In the genomic region with DNA sequence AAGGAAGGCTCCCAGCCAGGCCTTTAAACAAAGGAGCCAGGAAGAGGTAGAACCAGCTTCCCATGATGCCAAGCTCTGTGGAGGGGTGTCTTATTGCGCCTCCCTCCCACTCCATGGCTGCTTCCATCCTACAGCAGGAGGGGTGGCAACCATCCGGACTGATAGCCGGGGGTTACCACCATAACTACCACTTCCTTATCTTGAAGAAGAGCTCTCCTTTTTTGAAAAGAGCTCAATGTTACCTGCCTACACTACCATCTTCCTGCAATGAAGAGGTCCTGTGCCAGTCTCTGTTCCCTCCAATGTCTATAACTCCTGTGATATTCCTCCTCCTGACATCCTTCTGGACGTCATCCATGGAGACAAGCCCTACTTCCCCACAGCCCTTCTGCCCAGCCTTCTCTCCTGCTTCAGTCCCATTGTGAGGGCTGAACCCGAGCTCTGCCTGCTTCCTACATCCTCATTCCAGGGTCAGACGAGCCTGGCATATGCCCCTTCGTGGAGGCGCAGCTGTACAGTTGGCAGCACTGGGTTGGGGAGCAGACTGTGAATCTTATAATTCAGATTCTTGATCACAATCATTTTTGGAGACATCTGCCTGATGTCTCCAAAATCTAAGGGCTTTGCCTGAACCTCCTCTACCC, we compare ENCODE assay signal across 22 cellular contexts. TPM values are rescaled to one million over a fixed set of nuclear protein-coding genes. Genes with fewer than 3 reads are reported as not detected.
DNase-seq lines count a peak whose midpoint lies in the region; ATAC-seq and TF ChIP-seq lines count a peak whose summit lies in the region.
"Had no signal": no experiment of that assay in that cellular context is flagged by ENCODE, and none has a peak within 500 bp of the region (broad histone marks: within the 10 kb centered on the region; RNA-seq: fewer than 3 reads in every experiment).

No MANE protein-coding gene starts in this region.

- no peaks in the 10 kb centered on the region for H3K27me3 Mint-ChIP-seq in activated CD4-positive, alpha-beta T cell treated with anti-CD3 and anti-CD28 coated beads for 36 hours
- H3K27me3 Mint-ChIP-seq: activated naive CD8-positive, alpha-beta T cell treated with anti-CD3 and anti-CD28 coated beads for 36 hours had no signal

- H3K27ac ChIP-seq in RWPE2 (ENCODE audit: poor library complexity, severe bottlenecking), result peak overlapping the region; percentile 11
- peak overlapping the region; percentile 96 to 98 (median 98) for H3K27ac ChIP-seq in esophagus muscularis mucosa (replicated peaks in 1 of 4)
- peak overlapping the region; percentile 99 for H3K27ac ChIP-seq in stomach smooth muscle (ENCODE audit: low read length)
- peak overlapping the region in 4 of 8 donors; percentile 0 to 91 (median 57) for H3K27ac ChIP-seq in spleen
- H3K27ac ChIP-seq: 22Rv1, brain microvascular endothelial cell, GM23248, WERI-Rb-1 had no signal

- H3K9ac ChIP-seq in stomach smooth muscle (ENCODE audit: low read length in 2 of 2), result peak overlapping the region in 1 of 2 donors; percentile 10
- H3K9ac ChIP-seq: GM23248 had no signal

- no peak for TF ChIP-seq EP300 in esophagus muscularis mucosa (IDR thresholded peaks at IDR 0.05)

- 73% methylated on average over 8 of the region's 8 CpGs for WGBS in esophagus muscularis mucosa
- 42 to 65% (median 47%) methylated on average over 8 of the region's 8 CpGs for WGBS in spleen, 5 donors

- H3K4me3 ChIP-seq in RWPE2 (ENCODE audit: severe bottlenecking), result no peak overlapping the region
- no peak overlapping the region for H3K4me3 ChIP-seq in esophagus muscularis mucosa
- H3K4me3 ChIP-seq in stomach smooth muscle (ENCODE audit: low read length in 2 of 2), result no peak overlapping the region
- no peak overlapping the region for H3K4me3 ChIP-seq in spleen
- H3K4me3 ChIP-seq: GM23248 had no signal

- H3K9me3 Mint-ChIP-seq in activated CD4-positive, alpha-beta T cell treated with anti-CD3 and anti-CD28 coated beads for 36 hours (ENCODE audit: low read depth), result no peaks in the 10 kb centered on the region
- H3K9me3 Mint-ChIP-seq: activated naive CD8-positive, alpha-beta T cell treated with anti-CD3 and anti-CD28 coated beads for 36 hours had no signal

- TF ChIP-seq POLR2A in esophagus muscularis mucosa (IDR thresholded peaks at IDR 0.05; ENCODE audit: low read depth), result no peak
- no peak for TF ChIP-seq POLR2A in spleen (IDR thresholded peaks at IDR 0.05)

- H3K27me3 ChIP-seq in RWPE2 (ENCODE audit: insufficient read depth, poor library complexity, severe bottlenecking) (no peaks in the 10 kb centered on the region), esophagus muscularis mucosa (no peaks in the 10 kb centered on the region), stomach smooth muscle (ENCODE audit: control insufficient read depth in 1 of 2, insufficient read depth in 2 of 2, low read length in 2 of 2) (no peaks in the 10 kb centered on the region), spleen (replicated peaks in 1 of 7) (peaks cover 0 to 3% (median 0%) of the 10 kb centered on the region in 7 donors)
- H3K27me3 ChIP-seq: BE2C, brain microvascular endothelial cell had no signal

- H3K27ac Mint-ChIP-seq in activated CD4-positive, alpha-beta T cell treated with anti-CD3 and anti-CD28 coated beads for 36 hours, result no peak overlapping the region
- H3K27ac Mint-ChIP-seq: activated CD8-positive, alpha-beta T cell treated with anti-CD3 and anti-CD28 coated beads, Interleukin-2, amount 10 ng/mL, durations not matched to agents 7 days and 5 days; activated naive CD8-positive, alpha-beta T cell treated with anti-CD3 and anti-CD28 coated beads for 36 hours had no signal

- intact Hi-C loops in esophagus muscularis mucosa (cut with DNase I) (no loop called here), spleen (cut with DNase I; ENCODE audit: low total_unique reads) (no loop called here)
- intact Hi-C loops in activated CD4-positive, alpha-beta T cell treated with anti-CD3 and anti-CD28 coated beads for 36 hours (cut with DNase I, micrococcal nuclease), result no loop called here

- ATAC-seq in RWPE2 (ENCODE audit: low read depth) (no peak), omental fat pad (ENCODE audit: low FRiP score) (no peak)
- no peak for ATAC-seq in activated CD4-positive, alpha-beta T cell treated with anti-CD3 and anti-CD28 coated beads for 36 hours
- ATAC-seq: activated CD8-positive, alpha-beta T cell treated with anti-CD3 and anti-CD28 coated beads, Interleukin-2, amount 10 ng/mL, durations not matched to agents 7 days and 5 days had no signal

- H3K36me3 ChIP-seq in RWPE2 (ENCODE audit: low read depth) (peaks cover 32% of the 10 kb centered on the region), esophagus muscularis mucosa (peaks cover 8 to 26% (median 24%) of the 10 kb centered on the region in 4 donors), stomach smooth muscle (ENCODE audit: control insufficient read depth in 2 of 2, insufficient read depth in 2 of 2, low read length in 2 of 2) (peaks cover 11 to 12% of the 10 kb centered on the region in 2 donors), spleen (peaks cover 0 to 4% (median 0%) of the 10 kb centered on the region in 6 donors)
- H3K36me3 ChIP-seq: BE2C had no signal

- CTCF ChIA-PET in activated CD4-positive, alpha-beta T cell treated with anti-CD3 and anti-CD28 coated beads for 36 hours (lab: Charles Lee), result interaction anchor here (0.5 to 9.9 kb wide), 7 partner anchors 12 to 177 kb away, joined by 3 to 150 read pairs (median 3); partner anchors contain the start of gene INAFM2

- H3K4me3 Mint-ChIP-seq in activated CD4-positive, alpha-beta T cell treated with anti-CD3 and anti-CD28 coated beads for 36 hours, result no peak overlapping the region
- H3K4me3 Mint-ChIP-seq: activated CD8-positive, alpha-beta T cell treated with anti-CD3 and anti-CD28 coated beads, Interleukin-2, amount 10 ng/mL, durations not matched to agents 7 days and 5 days; activated naive CD8-positive, alpha-beta T cell treated with anti-CD3 and anti-CD28 coated beads for 36 hours had no signal

- H3K4me1 ChIP-seq in RWPE2 (ENCODE audit: insufficient read depth, poor library complexity, severe bottlenecking) (peaks cover 21% of the 10 kb centered on the region), esophagus muscularis mucosa (peaks cover 85 to 100% (median 99%) of the 10 kb centered on the region in 4 donors), stomach smooth muscle (ENCODE audit: control insufficient read depth, insufficient read depth, low read length) (peaks cover 95% of the 10 kb centered on the region), spleen (peaks cover 33 to 100% (median 74%) of the 10 kb centered on the region in 6 donors)

- DNase-seq in DMS 273 (lab: John Stamatoyannopoulos, UW; ENCODE audit: unreplicated experiment) (peak; percentile 61), DMS 273 treated with DMSO at 0.1 percent for 48 hours (lab: John Stamatoyannopoulos, UW) (no peak), RWPE2 (ENCODE audit: low spot score) (no peak), esophagus muscularis mucosa (ENCODE audit: extremely low spot score) (no peak), omental fat pad (ENCODE audit: low spot score) (no peak), spleen (no peak)
- no peak for DNase-seq in activated CD4-positive, alpha-beta T cell treated with anti-CD3 and anti-CD28 coated beads for 36 hours
- DNase-seq: activated CD8-positive, alpha-beta T cell treated with anti-CD3 and anti-CD28 coated beads, Interleukin-2, amount 10 ng/mL, durations not matched to agents 7 days and 5 days; activated naive CD8-positive, alpha-beta T cell treated with anti-CD3 and anti-CD28 coated beads for 36 hours; BE2C; brain microvascular endothelial cell; DMS153; GM23248; KBM-7; NCI-H1105; NCI-H526 treated with DMSO at 0.1 percent for 48 hours; OCI-M1; stimulated activated CD4-positive, alpha-beta T cell treated with anti-CD3 and anti-CD28 coated beads, Interleukin-2, amount 100 ng/mL, for 24 hours; WERI-Rb-1 had no signal

- POLR2A ChIA-PET in activated CD4-positive, alpha-beta T cell treated with anti-CD3 and anti-CD28 coated beads for 36 hours (lab: Charles Lee), result no interaction called here

- no peaks in the 10 kb centered on the region for H3K9me3 ChIP-seq in RWPE2 (ENCODE audit: severe bottlenecking)
- H3K9me3 ChIP-seq in esophagus muscularis mucosa, result no peaks in the 10 kb centered on the region
- no peaks in the 10 kb centered on the region for H3K9me3 ChIP-seq in stomach smooth muscle (ENCODE audit: control insufficient read depth in 2 of 2, low read length in 2 of 2)
- H3K9me3 ChIP-seq in spleen, result no peaks in the 10 kb centered on the region
- H3K9me3 ChIP-seq: BE2C had no signal

- H3K36me3 Mint-ChIP-seq in activated CD4-positive, alpha-beta T cell treated with anti-CD3 and anti-CD28 coated beads for 36 hours (ENCODE audit: low read depth), result no peaks in the 10 kb centered on the region

- TF ChIP-seq CTCF in RWPE2 (IDR thresholded peaks at IDR 0.05; ENCODE audit: poor library complexity, severe bottlenecking) (no peak), esophagus muscularis mucosa (IDR thresholded peaks at IDR 0.05) (no peak), omental fat pad (IDR thresholded peaks at IDR 0.05) (no peak), spleen (IDR thresholded peaks at IDR 0.05 in 8 of 11, conservative IDR thresholded peaks at IDR 0.05 in 3 of 11) (no peak)

- peaks cover 13% of the 10 kb centered on the region for H3K4me1 Mint-ChIP-seq in activated CD4-positive, alpha-beta T cell treated with anti-CD3 and anti-CD28 coated beads for 36 hours

RNA-seq across cellular contexts. Expression of gene CCDC9B, which starts 8.5 kb away (rescaled TPM):
- 10 to 100 TPM; 22.9 to 82.6 (median 56.3) TPM for total RNA-seq in esophagus muscularis mucosa
- total RNA-seq in omental fat pad, result 1 to 10 TPM; 1.1 to 7.4 (median 4.5) TPM
- total RNA-seq in activated CD4-positive, alpha-beta T cell treated with anti-CD3 and anti-CD28 coated beads for 36 hours, result under 1 TPM; 0.65 to 0.98 TPM
- 10 to 100 TPM in 3 of 7 donors, 1 to 10 TPM in 4; 3.5 to 19.4 (median 9.4) TPM for total RNA-seq in spleen
- 1 to 10 TPM; 2.2 to 8.0 (median 3.1) TPM for polyA plus RNA-seq in spleen

RNA-seq across cellular contexts. Expression of gene INAFM2, which starts 8.8 kb away (rescaled TPM):
- 10 to 100 TPM; 39.0 to 41.3 (median 40.7) TPM for total RNA-seq in esophagus muscularis mucosa
- 10 to 100 TPM in 3 of 4 donors, 1 to 10 TPM in 1; 9.1 to 17.5 (median 12.2) TPM for total RNA-seq in omental fat pad
- 10 to 100 TPM in 1 of 2 experiments, 1 to 10 TPM in 1; 9.9 to 11.2 TPM for total RNA-seq in activated CD4-positive, alpha-beta T cell treated with anti-CD3 and anti-CD28 coated beads for 36 hours
- total RNA-seq in spleen, result 10 to 100 TPM; 16.8 to 29.6 (median 22.9) TPM
- 10 to 100 TPM in 1 of 3 donors, 1 to 10 TPM in 2; 7.4 to 10.9 (median 9.8) TPM for polyA plus RNA-seq in spleen

RNA-seq across cellular contexts. Expression of gene PHGR1, which starts 18.6 kb away (rescaled TPM):
- total RNA-seq in esophagus muscularis mucosa (1 to 10 TPM in 1 of 4 donors, not detected in 3; 1.8 TPM), omental fat pad (not detected), spleen (not detected)
- total RNA-seq in activated CD4-positive, alpha-beta T cell treated with anti-CD3 and anti-CD28 coated beads for 36 hours, result not detected
- 1 to 10 TPM in 1 of 3 donors, under 1 TPM in 1, not detected in 1; 0.67 to 4.9 TPM for polyA plus RNA-seq in spleen
- total RNA-seq: activated CD8-positive, alpha-beta T cell treated with anti-CD3 and anti-CD28 coated beads, Interleukin-2, amount 10 ng/mL, durations not matched to agents 7 days and 5 days; activated naive CD8-positive, alpha-beta T cell treated with anti-CD3 and anti-CD28 coated beads for 36 hours; GM23248; temporal lobe had no signal
- polyA plus RNA-seq: GM23248 had no signal

RNA-seq across cellular contexts. Expression of gene PLCB2, which starts 24.5 kb away (rescaled TPM):
- total RNA-seq in esophagus muscularis mucosa, result 10 to 100 TPM in 1 of 4 donors, 1 to 10 TPM in 3; 5.8 to 13.3 (median 9.7) TPM
- 10 to 100 TPM; 12.0 to 35.1 (median 25.0) TPM for total RNA-seq in omental fat pad
- total RNA-seq in activated CD4-positive, alpha-beta T cell treated with anti-CD3 and anti-CD28 coated beads for 36 hours, result 10 to 100 TPM; 67.9 to 86.8 TPM
- total RNA-seq in spleen, result 100 to 1,000 TPM; 175 to 247 (median 189) TPM
- 100 to 1,000 TPM in 2 of 3 donors, 10 to 100 TPM in 1; 63.8 to 190 (median 168) TPM for polyA plus RNA-seq in spleen

RNA-seq across cellular contexts. Expression of gene DISP2, which starts 25.8 kb away (rescaled TPM):
- total RNA-seq in esophagus muscularis mucosa (under 1 TPM; 0.13 to 0.42 (median 0.26) TPM), omental fat pad (1 to 10 TPM in 1 of 4 donors, under 1 TPM in 3; under 0.01 to 1.1 (median 0.12) TPM), spleen (1 to 10 TPM in 2 of 7 donors, under 1 TPM in 4, not detected in 1; 0.05 to 3.0 (median 0.45) TPM)
- under 1 TPM; 0.02 to 0.04 TPM for total RNA-seq in activated CD4-positive, alpha-beta T cell treated with anti-CD3 and anti-CD28 coated beads for 36 hours
- polyA plus RNA-seq in spleen, result under 1 TPM; 0.47 to 0.63 (median 0.54) TPM
